In genomic region chr2:210591663-210592062, GRCh38 we compare ENCODE assay signal across 24 cellular contexts. TPM values are rescaled to one million over a fixed set of nuclear protein-coding genes. Genes with fewer than 3 reads are reported as not detected.
"Had no signal": no experiment of that assay in that cellular context is flagged by ENCODE, and none has a peak within 500 bp of the region (broad histone marks: within the 10 kb centered on the region; RNA-seq: fewer than 3 reads in every experiment).

No MANE protein-coding gene starts in this region.

- FAIRE-seq: islet of Langerhans, kidney had no signal

- DNase-seq: immature natural killer cell; kidney; left colon; left lung; lower lobe of right lung; mammary epithelial cell; mesendoderm; mucosa of descending colon; naive thymus-derived CD4-positive, alpha-beta T cell; retina; right cardiac atrium; stimulated activated CD4-positive, alpha-beta T cell treated with anti-CD3 and anti-CD28 coated beads, Interleukin-12 subunit alpha, Interleukin-12 subunit beta, amount 100 ng/mL, for 4 hours; stimulated activated CD4-positive, alpha-beta T cell treated with anti-CD3 and anti-CD28 coated beads, Interleukin-15, amount 100 ng/mL, for 24 hours; stimulated activated CD4-positive, alpha-beta T cell treated with anti-CD3 and anti-CD28 coated beads, Interleukin-2, amount 100 ng/mL, for 24 hours; stimulated activated CD4-positive, alpha-beta T cell treated with anti-CD3 and anti-CD28 coated beads, Interleukin-4, amount 100 ng/mL, for 24 hours; stimulated activated naive CD4-positive, alpha-beta T cell; uterus had no signal

- H3K9me3 ChIP-seq: left lung, lower lobe of right lung, mucosa of descending colon, tibial nerve, uterus had no signal

- H2AFZ ChIP-seq: parathyroid adenoma had no signal

- H3K79me2 ChIP-seq: parathyroid adenoma had no signal

- H3K27ac ChIP-seq: left lung, lower lobe of right lung, parathyroid adenoma, skin epidermis, tibial nerve, uterus had no signal

- H3K36me3 ChIP-seq: left lung, lower lobe of right lung, tibial nerve, uterus had no signal

- H3K4me3 ChIP-seq: left lung, lower lobe of right lung, mucosa of descending colon, skin epidermis, tibial nerve, uterus had no signal

- H3K27me3 ChIP-seq: left lung, tibial nerve, uterus had no signal

- H3K9ac ChIP-seq: parathyroid adenoma had no signal

- ATAC-seq: left colon; left lung; lower lobe of right lung; mucosa of descending colon; naive thymus-derived CD4-positive, alpha-beta T cell; natural killer cell treated with Interleukin-12 subunit alpha and Interleukin-12 subunit beta and Interleukin-15 and Interleukin-18, amount 100 ng/mL, for 72 hours; right cardiac atrium; sciatic nerve; stimulated activated effector memory CD8-positive, alpha-beta T cell treated with anti-CD3 and anti-CD28 coated beads, Interleukin-12 subunit alpha, Interleukin-12 subunit beta, amount 100 ng/mL, for 72 hours had no signal

- H3K4me1 ChIP-seq: left lung, lower lobe of right lung, parathyroid adenoma, tibial nerve, uterus had no signal

RNA-seq across cellular contexts. Expression of gene CPS1, which starts 35.3 kb away (rescaled TPM):
- polyA plus RNA-seq: immature natural killer cell had no signal
